In the genomic region with DNA sequence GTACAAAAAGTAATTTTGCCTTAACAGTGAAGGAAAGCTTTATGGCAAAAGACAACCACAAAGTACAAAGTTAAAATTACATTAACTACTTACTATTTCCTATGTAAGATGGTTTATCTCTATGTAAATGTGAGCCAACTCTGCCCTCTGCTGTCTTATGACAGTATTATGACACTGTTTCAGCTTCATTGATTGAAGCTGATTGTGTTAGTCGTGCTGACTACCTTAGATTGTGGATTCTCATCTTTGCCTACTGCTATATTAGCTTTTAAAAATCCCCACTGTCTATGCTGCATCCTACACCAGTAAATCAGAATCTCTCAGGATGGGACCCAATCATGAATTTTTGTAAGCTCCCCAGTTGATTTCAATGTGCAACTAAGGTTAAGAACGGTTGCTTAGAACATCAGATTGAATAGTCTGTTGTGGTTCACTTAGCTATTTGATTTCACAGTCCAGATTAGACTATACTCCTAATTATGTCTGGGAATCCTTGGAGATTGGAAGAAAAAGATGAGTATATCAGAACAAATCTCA, we compare ENCODE assay signal across 8 cellular contexts. TPM values are rescaled to one million over a fixed set of nuclear protein-coding genes. Genes with fewer than 3 reads are reported as not detected.
DNase-seq lines count a peak whose midpoint lies in the region; ATAC-seq and TF ChIP-seq lines count a peak whose summit lies in the region.

No MANE protein-coding gene starts in this region.

- no peaks in the 10 kb centered on the region for H3K36me3 Mint-ChIP-seq in activated CD4-positive, alpha-beta T cell treated with anti-CD3 and anti-CD28 coated beads for 36 hours (ENCODE audit: low read depth)
- H3K36me3 Mint-ChIP-seq in stimulated activated effector memory CD8-positive, alpha-beta T cell treated with anti-CD3 and anti-CD28 coated beads, Interleukin-12 subunit alpha, Interleukin-12 subunit beta, amount 100 ng/mL, for 72 hours, result no peaks in the 10 kb centered on the region

- H3K27me3 ChIP-seq in ascending aorta (no peaks in the 10 kb centered on the region), hepatocyte (peaks cover 7% of the 10 kb centered on the region)

- H3K4me1 Mint-ChIP-seq in activated CD4-positive, alpha-beta T cell treated with anti-CD3 and anti-CD28 coated beads for 36 hours, result no peaks in the 10 kb centered on the region
- H3K4me1 Mint-ChIP-seq in stimulated activated effector memory CD8-positive, alpha-beta T cell treated with anti-CD3 and anti-CD28 coated beads, Interleukin-12 subunit alpha, Interleukin-12 subunit beta, amount 100 ng/mL, for 72 hours, result no peaks in the 10 kb centered on the region

- no peak overlapping the region for H3K4me2 ChIP-seq in hepatocyte

- CTCF ChIA-PET in activated CD4-positive, alpha-beta T cell treated with anti-CD3 and anti-CD28 coated beads for 36 hours (lab: Charles Lee), result interaction anchor here (0.5 to 4.8 kb wide), 56 partner anchors 8 to 588 kb away, joined by 3 to 154 read pairs (median 4); a partner anchor contains a TSS

- H4K20me1 ChIP-seq in hepatocyte (ENCODE audit: insufficient read depth, poor library complexity, severe bottlenecking), result no peaks in the 10 kb centered on the region

- H3K4me1 ChIP-seq in ascending aorta (no peaks in the 10 kb centered on the region), hepatocyte (ENCODE audit: insufficient read depth) (no peaks in the 10 kb centered on the region)

- H3K27ac ChIP-seq in ascending aorta (no peak overlapping the region), hepatocyte (no peak overlapping the region)

- WGBS in hepatocyte (ENCODE audit: low lambda C conversion rate, missing lambda C conversion rate), result 50% methylated on average over 2 of the region's 2 CpGs

- intact Hi-C loops in activated CD4-positive, alpha-beta T cell treated with anti-CD3 and anti-CD28 coated beads for 36 hours (cut with DNase I, micrococcal nuclease), result loop anchor here (5.0 kb wide), 3 partner anchors 70 to 220 kb away; no protein-coding TSS in a partner anchor
- intact Hi-C loops in ascending aorta (cut with DNase I), result loop anchor here (1.0 to 5.0 kb wide), 4 partner anchors 45 to 220 kb away; no protein-coding TSS in a partner anchor

- peaks cover 9% of the 10 kb centered on the region for H3K27me3 Mint-ChIP-seq in activated CD4-positive, alpha-beta T cell treated with anti-CD3 and anti-CD28 coated beads for 36 hours

- peak; percentile 25 for DNase-seq in activated CD4-positive, alpha-beta T cell treated with anti-CD3 and anti-CD28 coated beads for 36 hours
- DNase-seq in activated CD4-positive, alpha-beta T cell treated with anti-CD3 and anti-CD28 coated beads, Interleukin-2, amount 50 U/mL, for 1 hour, result no peak
- DNase-seq in HFF-Myc (ENCODE audit: extremely low read depth, low read depth), result no peak
- peak; percentile 67 for DNase-seq in NCI-H460 (ENCODE audit: extremely low read depth, low read depth)
- DNase-seq in ascending aorta (ENCODE audit: low spot score in 2 of 2), result no peak
- DNase-seq in hepatocyte (ENCODE audit: low spot score), result peak; percentile 81
- DNase-seq in stimulated activated effector memory CD8-positive, alpha-beta T cell treated with anti-CD3 and anti-CD28 coated beads, Interleukin-12 subunit alpha, Interleukin-12 subunit beta, amount 100 ng/mL, for 72 hours (ENCODE audit: low spot score in 2 of 2), result peak in 1 of 2 donors; percentile 5

- no peak overlapping the region for H3K4me3 ChIP-seq in HFF-Myc (replicated peaks; ENCODE audit: low read depth, low read length)
- no peak overlapping the region for H3K4me3 ChIP-seq in ascending aorta
- no peak overlapping the region for H3K4me3 ChIP-seq in hepatocyte

- H3K27ac Mint-ChIP-seq in activated CD4-positive, alpha-beta T cell treated with anti-CD3 and anti-CD28 coated beads for 36 hours, result no peak overlapping the region
- H3K27ac Mint-ChIP-seq in stimulated activated effector memory CD8-positive, alpha-beta T cell treated with anti-CD3 and anti-CD28 coated beads, Interleukin-12 subunit alpha, Interleukin-12 subunit beta, amount 100 ng/mL, for 72 hours, result no peak overlapping the region

- no peak overlapping the region for H3K4me3 Mint-ChIP-seq in activated CD4-positive, alpha-beta T cell treated with anti-CD3 and anti-CD28 coated beads for 36 hours
- H3K4me3 Mint-ChIP-seq in stimulated activated effector memory CD8-positive, alpha-beta T cell treated with anti-CD3 and anti-CD28 coated beads, Interleukin-12 subunit alpha, Interleukin-12 subunit beta, amount 100 ng/mL, for 72 hours, result no peak overlapping the region

- POLR2A ChIA-PET in activated CD4-positive, alpha-beta T cell treated with anti-CD3 and anti-CD28 coated beads for 36 hours (lab: Charles Lee), result no interaction called here

- no peaks in the 10 kb centered on the region for H3K79me2 ChIP-seq in hepatocyte

- no peaks in the 10 kb centered on the region for H3K36me3 ChIP-seq in ascending aorta
- no peaks in the 10 kb centered on the region for H3K36me3 ChIP-seq in hepatocyte (replicated peaks; ENCODE audit: insufficient read depth, low read depth)

- no peaks in the 10 kb centered on the region for H3K9me2 ChIP-seq in hepatocyte (replicated peaks; ENCODE audit: insufficient read depth)

- peak; percentile 92 for ATAC-seq in activated CD4-positive, alpha-beta T cell treated with anti-CD3 and anti-CD28 coated beads for 36 hours
- ATAC-seq in stimulated activated effector memory CD8-positive, alpha-beta T cell treated with anti-CD3 and anti-CD28 coated beads, Interleukin-12 subunit alpha, Interleukin-12 subunit beta, amount 100 ng/mL, for 72 hours, result peak; percentile 87
- ATAC-seq in GM19328 (IDR thresholded peaks at IDR 0.05; ENCODE audit: unreplicated experiment), result no peak

- no peaks in the 10 kb centered on the region for H3K9me3 ChIP-seq in ascending aorta
- no peaks in the 10 kb centered on the region for H3K9me3 ChIP-seq in hepatocyte (ENCODE audit: low read depth)

- H2AFZ ChIP-seq in hepatocyte, result no peak overlapping the region

- TF ChIP-seq CTCF in HFF-Myc (IDR thresholded peaks at IDR 0.05; ENCODE audit: low read depth, low read length, missing control alignments) (peak; percentile 28), ascending aorta (IDR thresholded peaks at IDR 0.05) (peak; percentile 33 to 58 (median 42)), hepatocyte (IDR thresholded peaks at IDR 0.05; ENCODE audit: poor library complexity) (peak; percentile 84)

- H3K9me3 Mint-ChIP-seq in activated CD4-positive, alpha-beta T cell treated with anti-CD3 and anti-CD28 coated beads for 36 hours (ENCODE audit: low read depth), result no peaks in the 10 kb centered on the region
- H3K9me3 Mint-ChIP-seq in stimulated activated effector memory CD8-positive, alpha-beta T cell treated with anti-CD3 and anti-CD28 coated beads, Interleukin-12 subunit alpha, Interleukin-12 subunit beta, amount 100 ng/mL, for 72 hours, result no peaks in the 10 kb centered on the region

RNA-seq across cellular contexts. Expression of a gene that starts 12.2 kb away (rescaled TPM):
- total RNA-seq in activated CD4-positive, alpha-beta T cell treated with anti-CD3 and anti-CD28 coated beads for 36 hours, result under 1 TPM; 0.32 to 0.60 TPM
- total RNA-seq in NCI-H460 (2014; rRNA removed; shearing (Covaris generic)), result 0.09 and 0.10 TPM in 2 replicates
- 0.12 TPM in 1 of 2 replicates, not detected in the other for polyA plus RNA-seq in NCI-H460 (2014; cell fraction: nucleus; rRNA removed)
- 14.9 TPM for total RNA-seq in ascending aorta
- total RNA-seq in hepatocyte, result 1.1 and 2.1 TPM in 2 replicates
- 1.1 and 1.7 TPM in 2 replicates for polyA plus RNA-seq in hepatocyte

RNA-seq across cellular contexts. Expression of a gene that starts 22.3 kb away (rescaled TPM):
- 10 to 100 TPM; 37.6 to 66.1 TPM for total RNA-seq in activated CD4-positive, alpha-beta T cell treated with anti-CD3 and anti-CD28 coated beads for 36 hours
- total RNA-seq in NCI-H460 (2014; rRNA removed; shearing (Covaris generic)), result 49.6 and 53.2 TPM in 2 replicates
- polyA plus RNA-seq in NCI-H460 (2014; cell fraction: nucleus; rRNA removed), result 16.8 and 21.9 TPM in 2 replicates
- total RNA-seq in ascending aorta, result 31.9 TPM
- total RNA-seq in hepatocyte, result 62.4 and 71.1 TPM in 2 replicates
- polyA plus RNA-seq in hepatocyte, result 134 TPM in 2 replicates

RNA-seq across cellular contexts. Expression of a gene that starts 50.6 kb away (rescaled TPM):
- total RNA-seq in activated CD4-positive, alpha-beta T cell treated with anti-CD3 and anti-CD28 coated beads for 36 hours, result not detected
- not detected in 2 replicates for total RNA-seq in NCI-H460 (2014; rRNA removed; shearing (Covaris generic))
- polyA plus RNA-seq in NCI-H460 (2014; cell fraction: nucleus; rRNA removed), result 0.49 TPM in 1 of 2 replicates, not detected in the other
- total RNA-seq in ascending aorta, result not detected
- 59.8 and 88.9 TPM in 2 replicates for total RNA-seq in hepatocyte
- polyA plus RNA-seq in hepatocyte, result 75.5 and 115 TPM in 2 replicates

Comparison
In these comparisons a context has a peak if more than half of its experiments do, and no peak if none do; other contexts are left out.
1. DNase-seq: peak in activated CD4-positive, alpha-beta T cell treated with anti-CD3 and anti-CD28 coated beads for 36 hours (single experiment), NCI-H460 (single experiment) and hepatocyte (single experiment); none in activated CD4-positive, alpha-beta T cell treated with anti-CD3 and anti-CD28 coated beads, Interleukin-2, amount 50 U/mL, for 1 hour (single experiment), HFF-Myc (single experiment) and ascending aorta (0 of 2).
2. CTCF ChIP-seq: peak in every context shown above with its lines; median percentile 84 in hepatocyte; 42 in ascending aorta; 28 in HFF-Myc.
3. RNA of a gene that starts 50.6 kb away (total RNA-seq): 59.8 to 88.9 TPM in hepatocyte; not detected in ascending aorta (single experiment), not detected in activated CD4-positive, alpha-beta T cell treated with anti-CD3 and anti-CD28 coated beads for 36 hours and not detected in NCI-H460; every median in the first group is over 10 times any median in the second.